9 cellular contexts compared by ENCODE assay signal in genomic region chr6:49645139-49645538, GRCh38. TPM values are rescaled to one million over a fixed set of nuclear protein-coding genes. Genes with fewer than 3 reads are reported as not detected.
"Had no signal": no experiment of that assay in that cellular context is flagged by ENCODE, and none has a peak within 500 bp of the region (broad histone marks: within the 10 kb centered on the region; RNA-seq: fewer than 3 reads in every experiment).

No MANE protein-coding gene starts in this region.

- H3K4me3 ChIP-seq: GM12878 had no signal

- FAIRE-seq: G401.6, GM12878, GM12891, GM12892, GM18507, GM19239 had no signal

- DNase-seq: GDM1, GF-D8 had no signal

- ATAC-seq: GM12878 had no signal

RNA-seq across cellular contexts. Expression of gene RHAG, which starts 8.5 kb away (rescaled TPM):
- total RNA-seq: G401 had no signal
